Comparison of ENCODE assay signal across 2 cellular contexts in genomic region chr15:92654662-92655061, GRCh38.
TF ChIP-seq lines count a peak whose summit lies in the region.

No MANE protein-coding gene starts in this region.

TF ChIP-seq in GM12878, 131 proteins besides CTCF, POLR2A, EP300 and RAD21 (continued from another document):
- TF ChIP-seq SRF (IDR thresholded peaks at IDR 0.05; ENCODE audit: low read depth in 2 of 2, low read length in 2 of 2) (no peak), NFYA (IDR thresholded peaks at IDR 0.05; ENCODE audit: borderline replicate concordance, low read depth, low read length) (no peak), TCF7 (IDR thresholded peaks at IDR 0.05; ENCODE audit: borderline replicate concordance) (no peak), CBX5 (IDR thresholded peaks at IDR 0.05; ENCODE audit: low read depth) (no peak), BACH1 (IDR thresholded peaks at IDR 0.05; ENCODE audit: borderline replicate concordance) (no peak)

TF ChIP-seq in SK-N-SH treated with all-trans-retinoic acid at 6 μM for 48 hours, 23 proteins besides CTCF, POLR2A, EP300 and RAD21 (continued from another document):
- TF ChIP-seq, protein P1, sequence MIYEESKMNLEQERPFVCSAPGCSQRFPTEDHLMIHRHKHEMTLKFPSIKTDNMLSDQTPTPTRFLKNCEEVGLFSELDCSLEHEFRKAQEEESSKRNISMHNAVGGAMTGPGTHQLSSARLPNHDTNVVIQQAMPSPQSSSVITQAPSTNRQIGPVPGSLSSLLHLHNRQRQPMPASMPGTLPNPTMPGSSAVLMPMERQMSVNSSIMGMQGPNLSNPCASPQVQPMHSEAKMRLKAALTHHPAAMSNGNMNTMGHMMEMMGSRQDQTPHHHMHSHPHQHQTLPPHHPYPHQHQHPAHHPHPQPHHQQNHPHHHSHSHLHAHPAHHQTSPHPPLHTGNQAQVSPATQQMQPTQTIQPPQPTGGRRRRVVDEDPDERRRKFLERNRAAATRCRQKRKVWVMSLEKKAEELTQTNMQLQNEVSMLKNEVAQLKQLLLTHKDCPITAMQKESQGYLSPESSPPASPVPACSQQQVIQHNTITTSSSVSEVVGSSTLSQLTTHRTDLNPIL (CRISPR knock-in tag; IDR thresholded peaks at IDR 0.05; ENCODE audit: low read depth) = no peak
- TF ChIP-seq BACH2 (CRISPR knock-in tag; IDR thresholded peaks at IDR 0.05; ENCODE audit: borderline replicate concordance) (no peak), OSR1 (CRISPR knock-in tag; IDR thresholded peaks at IDR 0.05) (no peak)
